Comparison of ENCODE assay signal across 7 cellular contexts in the genomic region with DNA sequence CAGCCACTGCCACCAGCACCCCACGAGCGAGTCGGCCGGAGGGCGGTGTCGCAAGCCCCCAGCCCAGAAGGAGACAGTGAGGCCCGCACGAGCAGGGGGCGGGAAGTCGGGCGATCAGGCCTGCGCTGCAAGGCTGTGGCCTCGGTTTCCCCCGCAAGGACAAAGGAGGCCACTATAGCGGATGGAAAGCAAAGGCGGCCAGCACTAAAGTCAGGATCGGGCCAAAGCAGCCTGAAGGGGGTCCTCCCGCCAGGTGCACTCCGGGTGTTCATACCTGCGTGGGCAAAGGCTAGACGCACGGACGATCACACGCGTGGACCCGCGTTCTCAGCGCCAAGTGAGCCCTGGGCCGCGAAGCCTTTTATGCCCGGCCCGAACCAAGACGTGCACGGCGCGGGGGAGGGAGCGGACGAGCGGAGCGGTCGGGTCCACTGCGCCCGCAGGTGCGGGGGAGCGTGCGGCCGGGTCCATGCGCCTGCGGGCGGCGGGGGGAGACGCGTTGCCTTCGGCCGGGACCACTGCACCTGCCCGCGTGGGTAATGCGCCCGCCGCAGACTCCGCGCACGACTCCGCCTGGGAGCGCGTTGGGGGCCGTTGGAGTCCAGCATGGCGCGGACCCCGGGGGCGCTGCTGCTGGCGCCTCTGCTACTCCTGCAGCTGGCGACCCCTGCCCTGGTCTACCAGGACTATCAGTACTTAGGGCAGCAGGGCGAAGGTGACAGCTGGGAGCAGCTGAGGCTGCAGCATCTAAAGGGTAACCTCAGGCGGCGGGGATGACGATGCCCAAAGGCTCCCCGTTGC. TPM values are rescaled to one million over a fixed set of nuclear protein-coding genes. Genes with fewer than 3 reads are reported as not detected.
DNase-seq lines count a peak whose midpoint lies in the region; ATAC-seq, FAIRE-seq and TF ChIP-seq lines count a peak whose summit lies in the region.

PRDX2 (minus strand) TSS at position 335 of the 801 bp plus-strand sequence. CDS start 539 bp downstream, outside the sequence.
THSD8 (plus strand) TSS at position 604 of the 801 bp plus-strand sequence; CDS start at position 607, 3 bp downstream.

- H3K36me3 ChIP-seq in K562 (ENCODE audit: control insufficient read depth, insufficient read depth, low read length) (peaks cover 32% of the 10 kb centered on the region; the same call in 2 of the 3 replicates), iPS DF 6.9 (ENCODE audit: control insufficient read depth, insufficient read depth, low read length) (peaks cover 6% of the 10 kb centered on the region; the same call in 1 of the 2 replicates)

- TF ChIP-seq CTCF in K562 (IDR thresholded peaks at IDR 0.05 in 2 of 3, conservative IDR thresholded peaks at IDR 0.05 in 1 of 3; ENCODE audit: insufficient read depth in 2 of 3, low read depth in 1 of 3, low read length in 3 of 3) (no peak), retinal pigment epithelial cell (conservative IDR thresholded peaks at IDR 0.05; ENCODE audit: low read depth, low read length) (peak; percentile 10)

- TF ChIP-seq RAD21 in K562 (CRISPR knock-in tag; conservative IDR thresholded peaks at IDR 0.05 in 1 of 2, IDR thresholded peaks at IDR 0.05 in 1 of 2), result no peak

- POLR2A ChIA-PET in K562 (lab: Yijun Ruan, JAX), result interaction anchor here (0.6 to 2.7 kb wide), 7 partner anchors 9 to 42 kb away, joined by 3 to 29 read pairs (median 5); partner anchors contain the start of gene JUNB

- H3K4me3 ChIP-seq in K562 (peak within 1 kb of the TSS; percentile 76), iPS DF 6.9 (ENCODE audit: low read length) (peak within 1 kb of the TSS; percentile 83), retinal pigment epithelial cell (ENCODE audit: low read length) (peak within 1 kb of the TSS; percentile 89)

- peak; percentile 83 for ATAC-seq in K562

- DNase-seq in NCI-H128 (lab: John Stamatoyannopoulos, UW; ENCODE audit: unreplicated experiment) (peak; percentile 84), T-helper 9 cell (peak; percentile 56), K562 (ENCODE audit: extremely low read depth in 1 of 4, low spot score in 3 of 4) (peak; percentile 88 to 93 (median 90)), iPS DF 6.9 (ENCODE audit: low read depth, low spot score) (no peak), retinal pigment epithelial cell (ENCODE audit: low read depth) (no peak), SW 1271 (lab: John Stamatoyannopoulos, UW) (no peak)

- TF ChIP-seq EP300 in K562 (IDR thresholded peaks at IDR 0.05; ENCODE audit: low read length), result peak; percentile 3; the same call in 1 of the 2 replicates

- H3K4me1 ChIP-seq in K562 (replicated peaks in 1 of 2; ENCODE audit: control insufficient read depth in 2 of 2, insufficient read depth in 2 of 2, low read length in 2 of 2) (peaks cover 25 to 60% of the 10 kb centered on the region in 2 experiments; a peak in 4 of 5 replicates), iPS DF 6.9 (ENCODE audit: control insufficient read depth, insufficient read depth, low read length) (peaks cover 2% of the 10 kb centered on the region)

- H3K4me2 ChIP-seq in K562 (ENCODE audit: insufficient read depth, low read length), result peak within 1 kb of the TSS; percentile 82

- no peaks in the 10 kb centered on the region for H4K20me1 ChIP-seq in K562 (replicated peaks; ENCODE audit: control insufficient read depth, insufficient read depth, low read length)

- H3K9me3 ChIP-seq in K562 (replicated peaks; ENCODE audit: control insufficient read depth, insufficient read depth, low read depth, low read length), result no peaks in the 10 kb centered on the region
- H3K9me3 ChIP-seq in iPS DF 6.9 (ENCODE audit: control insufficient read depth, insufficient read depth, low read length), result no peaks in the 10 kb centered on the region

- FAIRE-seq in K562 (lab: Jason Lieb, UNC), result peak; percentile 72

- no TSS peak for BruUV-seq in K562 (replicated peaks; lab: Mats Ljungman, UMichigan)

- TF ChIP-seq POLR2A in GM18526 (IDR thresholded peaks at IDR 0.05; ENCODE audit: extremely low read depth, insufficient read length), result peak; percentile 96
- peak; percentile 98 for TF ChIP-seq POLR2A in K562 (conservative IDR thresholded peaks at IDR 0.05)

- peak within 1 kb of the TSS; percentile 97 for H2AFZ ChIP-seq in K562 (ENCODE audit: low read depth, low read length)

- H3K79me2 ChIP-seq in K562 (ENCODE audit: control insufficient read depth, insufficient read depth, low read length), result peaks cover 33% of the 10 kb centered on the region

- in situ Hi-C loops in K562 (cut with MboI), result no loop called here

- WGBS in K562 (ENCODE audit: insufficient coverage, low coverage, missing lambda C conversion rate), result under 1% methylated on average over 74 of the region's 78 CpGs
- WGBS in iPS DF 6.9 (ENCODE audit: insufficient coverage, insufficient read length), result no CpG with 5 or more reads among the region's 78 CpGs

- H3K9me1 ChIP-seq in K562 (ENCODE audit: control insufficient read depth, insufficient read depth, low read length), result no peaks in the 10 kb centered on the region

- CTCF ChIA-PET in K562 (lab: Yijun Ruan, JAX; ENCODE audit: low intra/inter-chr PET ratio), result interaction anchor here (0.6 kb wide), 1 partner anchor 500 kb away, joined by 3 read pairs; no protein-coding TSS in a partner anchor

- intact Hi-C loops in K562 (cut with micrococcal nuclease), result no loop called here

- no peaks in the 10 kb centered on the region for H3K27me3 ChIP-seq in K562 (ENCODE audit: control insufficient read depth in 2 of 2, insufficient read depth in 2 of 2, low read length in 2 of 2)
- H3K27me3 ChIP-seq in iPS DF 6.9 (ENCODE audit: control insufficient read depth, insufficient read depth, low read length), result no peaks in the 10 kb centered on the region

- H3K9ac ChIP-seq in K562 (ENCODE audit: insufficient read depth in 1 of 2, low read depth in 2 of 2, low read length in 2 of 2), result peak within 1 kb of the TSS; percentile 90 to 96

- H3K27ac ChIP-seq in K562 (ENCODE audit: extremely low read depth, low read depth, low read length) (peak within 1 kb of the TSS; percentile 90), iPS DF 6.9 (ENCODE audit: low read length) (no peak within 1 kb of the TSS)

TF ChIP-seq in K562, 482 proteins besides CTCF, POLR2A, EP300 and RAD21 (continues in another document):
- TF ChIP-seq POU5F1 (IDR thresholded peaks at IDR 0.05; ENCODE audit: borderline replicate concordance, low read depth, low read length, partially characterized antibody), result no peak
- TF ChIP-seq ZBTB17 (CRISPR knock-in tag; IDR thresholded peaks at IDR 0.05), result no peak; the same call in 1 of the 2 replicates
- TF ChIP-seq GTF2A2 (tag; IDR thresholded peaks at IDR 0.05), result peak; percentile 79
- 0 out of 2 replicates have a peak, but pooled peaks have one; percentile 42 for TF ChIP-seq E2F3 (CRISPR knock-in tag; IDR thresholded peaks at IDR 0.05)
- no peak for TF ChIP-seq LEF1 (IDR thresholded peaks at IDR 0.05)
- peak; percentile 99 for TF ChIP-seq KDM5B (IDR thresholded peaks at IDR 0.05; ENCODE audit: insufficient replicate concordance, low read depth, low read length)
- TF ChIP-seq XRCC5 (IDR thresholded peaks at IDR 0.05; ENCODE audit: low read depth, low read length), result peak; percentile 16; the same call in 1 of the 2 replicates

RNA-seq across cellular contexts. Expression of gene PRDX2, which starts in this region (rescaled TPM):
- total RNA-seq in K562 (2011; cell fraction: chromatin; rRNA removed; ENCODE audit: low replicate concordance), result 60.0 and 151 TPM in 2 replicates
- total RNA-seq in K562 (2011; cell fraction: nucleolus; rRNA removed), result 145 and 159 TPM in 2 replicates
- 97.9 and 99.4 TPM in 2 replicates for total RNA-seq in K562 (2011; cell fraction: nucleoplasm; rRNA removed)
- total RNA-seq in K562 (2014; rRNA removed) (416 and 546 TPM in 2 replicates), K562 (2014; rRNA removed; fragmentation: Illumina TruSeq; extraction: Trizol) (152 and 249 TPM in 2 replicates), K562 (2015; rRNA removed; fragmentation: Illumina TruSeq; extraction: Trizol) (343 and 347 TPM in 2 replicates), K562 (2021) (415 and 416 TPM in 2 replicates)
- polyA plus RNA-seq in K562 (2011; rRNA removed) (206 and 256 TPM in 2 replicates), K562 (2014; fragmentation: Illumina TruSeq; extraction: Trizol) (650 and 698 TPM in 2 replicates), K562 (2014; fragmentation: Nextera tagmentation; extraction: Ambion mirVana) (1,000 to 10,000 TPM in 1 of 2 experiments, 100 to 1,000 TPM in 1; 938 to 1,183 TPM), K562 (2014; rRNA removed) (280 and 401 TPM in 2 replicates)
- polyA plus RNA-seq in K562 (2011; cell fraction: cytosol; rRNA removed), result 525 and 683 TPM in 2 replicates
- polyA plus RNA-seq in K562 (2011; cell fraction: nucleus; rRNA removed), result 194 and 225 TPM in 2 replicates
- polyA plus RNA-seq in K562 (2012), result 497 and 514 TPM in 2 replicates
- polyA minus RNA-seq in K562 (2011; rRNA and poly(A)+ RNA removed), result 113 and 153 TPM in 2 replicates
- polyA minus RNA-seq in K562 (2011; cell fraction: cytosol; rRNA and poly(A)+ RNA removed), result 241 TPM in 2 replicates
- 31.6 and 53.0 TPM in 2 replicates for polyA minus RNA-seq in K562 (2011; cell fraction: nucleus; rRNA and poly(A)+ RNA removed)

RNA-seq across cellular contexts. Expression of gene THSD8, which starts in this region (rescaled TPM):
- not detected in 2 replicates for total RNA-seq in K562 (2011; cell fraction: chromatin; rRNA removed; ENCODE audit: low replicate concordance)
- not detected in 2 replicates for total RNA-seq in K562 (2011; cell fraction: nucleolus; rRNA removed)
- not detected in 2 replicates for total RNA-seq in K562 (2011; cell fraction: nucleoplasm; rRNA removed)
- 0.37 TPM in 1 of 2 replicates, not detected in the other for total RNA-seq in K562 (2014; rRNA removed)
- total RNA-seq in K562 (2014; rRNA removed; fragmentation: Illumina TruSeq; extraction: Trizol), result 16.2 and 27.6 TPM in 2 replicates
- 8.4 TPM in 1 of 2 replicates, not detected in the other for total RNA-seq in K562 (2015; rRNA removed; fragmentation: Illumina TruSeq; extraction: Trizol)
- total RNA-seq in K562 (2021), result 42.4 and 49.3 TPM in 2 replicates
- polyA plus RNA-seq in K562 (2011; rRNA removed), result 11.9 and 13.4 TPM in 2 replicates
- 4.1 TPM in 1 of 2 replicates, not detected in the other for polyA plus RNA-seq in K562 (2011; cell fraction: cytosol; rRNA removed)
- polyA plus RNA-seq in K562 (2011; cell fraction: nucleus; rRNA removed), result 3.7 and 3.9 TPM in 2 replicates
- polyA plus RNA-seq in K562 (2012), result 43.9 and 89.6 TPM in 2 replicates
- polyA plus RNA-seq in K562 (2014; fragmentation: Illumina TruSeq; extraction: Trizol), result 3.5 and 28.6 TPM in 2 replicates
- polyA plus RNA-seq in K562 (2014; fragmentation: Nextera tagmentation; extraction: Ambion mirVana), result 10 to 100 TPM; 13.2 to 19.9 TPM
- polyA plus RNA-seq in K562 (2014; rRNA removed), result not detected in 2 replicates
- polyA minus RNA-seq in K562 (2011; rRNA and poly(A)+ RNA removed), result 10.0 and 14.0 TPM in 2 replicates
- polyA minus RNA-seq in K562 (2011; cell fraction: cytosol; rRNA and poly(A)+ RNA removed), result not detected in 2 replicates
- not detected in 2 replicates for polyA minus RNA-seq in K562 (2011; cell fraction: nucleus; rRNA and poly(A)+ RNA removed)

Comparison
In these comparisons a context has a peak if more than half of its experiments do, and no peak if none do; other contexts are left out.
1. DNase-seq: peak in NCI-H128 (single experiment), T-helper 9 cell (single experiment) and K562 (4 of 4); none in iPS DF 6.9 (single experiment), retinal pigment epithelial cell (single experiment) and SW 1271 (0 of 2).
2. Peak in every context shown above with its lines, with median percentiles within 50 percentile points of each other: H3K4me3 ChIP-seq.